ENCODE assay signal across 1 cellular context in genomic region chr6:110325197-110325596, GRCh38.
TF ChIP-seq lines count a peak whose summit lies in the region.

No MANE protein-coding gene starts in this region.

TF ChIP-seq in WTC11, 78 proteins besides CTCF, POLR2A, EP300 and RAD21 (continued from another document):
- no peak for TF ChIP-seq CDX4 (CRISPR knock-in tag; IDR thresholded peaks at IDR 0.05; ENCODE audit: borderline replicate concordance)
